In the genomic region with DNA sequence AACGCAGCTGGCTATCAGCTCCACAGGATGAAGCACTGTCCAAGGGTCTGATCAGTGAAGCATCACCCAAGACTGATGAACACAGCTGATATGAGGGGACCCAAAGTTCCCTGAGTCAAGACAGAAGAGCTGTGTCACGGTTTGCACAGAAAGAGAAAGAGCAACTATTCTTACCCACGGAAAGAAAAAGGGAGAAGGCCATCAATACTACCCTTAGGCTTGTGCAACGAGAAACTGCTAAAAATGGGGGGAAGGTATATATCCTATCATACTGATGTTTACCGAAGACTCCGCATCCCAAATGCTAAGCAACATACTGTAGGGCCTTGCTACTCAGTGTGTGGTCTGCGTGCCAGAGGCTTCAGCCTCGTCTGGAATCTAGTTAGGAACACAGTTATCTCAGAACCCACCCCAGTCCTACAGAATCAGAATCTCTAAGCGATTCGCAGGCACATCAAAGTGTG, we compare ENCODE assay signal across 1 cellular context.
TF ChIP-seq lines count a peak whose summit lies in the region.

No MANE protein-coding gene starts in this region.

TF ChIP-seq in K562, 482 proteins besides CTCF, POLR2A, EP300 and RAD21 (continued from another document and continues in another):
- TF ChIP-seq FOXA3 (CRISPR knock-in tag; conservative IDR thresholded peaks at IDR 0.05 in 1 of 2, IDR thresholded peaks at IDR 0.05 in 1 of 2) (0 out of 4 replicates have a peak, but pooled peaks of 1 of the 2 experiments have one; percentile 2), ZNF274 (IDR thresholded peaks at IDR 0.05; ENCODE audit: borderline replicate concordance, low read depth, low read length) (no peak), TEAD4 (IDR thresholded peaks at IDR 0.05; ENCODE audit: low read length) (peak; percentile 33; the same call in 1 of the 2 replicates), TEAD4 (CRISPR knock-in tag; IDR thresholded peaks at IDR 0.05; ENCODE audit: borderline replicate concordance) (no peak), ZNF134 (CRISPR knock-in tag; conservative IDR thresholded peaks at IDR 0.05) (no peak), ZFX (CRISPR knock-in tag; IDR thresholded peaks at IDR 0.05) (no peak), SIN3A (IDR thresholded peaks at IDR 0.05; ENCODE audit: borderline replicate concordance in 2 of 2, control insufficient read depth in 1 of 2, low read depth in 2 of 2, low read length in 2 of 2) (no peak; a peak in 1 of 4 replicates), HMGN3 (IDR thresholded peaks at IDR 0.05; ENCODE audit: borderline replicate concordance, extremely low read depth, insufficient read length, low read depth, low read length) (no peak), EZH2 (IDR thresholded peaks at IDR 0.05; ENCODE audit: borderline replicate concordance, low read depth, low read length) (no peak), ZNF174 (CRISPR knock-in tag; IDR thresholded peaks at IDR 0.05) (no peak), MAFG (tag; conservative IDR thresholded peaks at IDR 0.05) (peak; percentile 70), YBX1 (IDR thresholded peaks at IDR 0.05) (no peak), GATA2 (CRISPR knock-in tag; IDR thresholded peaks at IDR 0.05) (peak; percentile 57; the same call in 1 of the 2 replicates), PTTG1 (tag; IDR thresholded peaks at IDR 0.05; ENCODE audit: low read depth) (no peak), FIP1L1 (IDR thresholded peaks at IDR 0.05; ENCODE audit: low read depth, low read length, poor library complexity, severe bottlenecking) (no peak), KDM1A (IDR thresholded peaks at IDR 0.05) (0 out of 4 replicates have a peak, but pooled peaks of 1 of the 2 experiments have one; percentile 15), IRF2 (CRISPR knock-in tag; IDR thresholded peaks at IDR 0.05) (no peak), ZBTB33 (CRISPR knock-in tag; IDR thresholded peaks at IDR 0.05) (no peak), SRSF7 (optimal IDR thresholded peaks at IDR 0.05; ENCODE audit: low read depth, low read length) (no peak), PHF20 (IDR thresholded peaks at IDR 0.05; ENCODE audit: partially characterized antibody) (no peak), ZNF830 (CRISPR knock-in tag; IDR thresholded peaks at IDR 0.05) (no peak), MAFK (IDR thresholded peaks at IDR 0.05; ENCODE audit: low read length) (peak; percentile 32; the same call in 1 of the 2 replicates), FOXA1 (IDR thresholded peaks at IDR 0.05; ENCODE audit: borderline replicate concordance) (no peak), EGR1 (conservative IDR thresholded peaks at IDR 0.05) (no peak), BHLHE40 (IDR thresholded peaks at IDR 0.05; ENCODE audit: low read length) (no peak), ZNF175 (CRISPR knock-in tag; IDR thresholded peaks at IDR 0.05; ENCODE audit: low read depth) (no peak), ZNF407 (IDR thresholded peaks at IDR 0.05; ENCODE audit: low read depth) (no peak), NR2C2 (CRISPR knock-in tag; IDR thresholded peaks at IDR 0.05) (no peak), NR2C2 (tag; IDR thresholded peaks at IDR 0.05) (no peak), ZNF408 (CRISPR knock-in tag; IDR thresholded peaks at IDR 0.05; ENCODE audit: low read depth) (no peak), ZNF583 (CRISPR knock-in tag; IDR thresholded peaks at IDR 0.05) (no peak), TAL1 (IDR thresholded peaks at IDR 0.05) (no peak), ELF1 (tag; IDR thresholded peaks at IDR 0.05) (no peak), ZNF444 (CRISPR knock-in tag; IDR thresholded peaks at IDR 0.05) (no peak), CBFA2T3 (IDR thresholded peaks at IDR 0.05) (peak; percentile 41; the same call in 1 of the 2 replicates), MYBL2 (IDR thresholded peaks at IDR 0.05; ENCODE audit: low read depth) (no peak), MYBL2 (CRISPR knock-in tag; IDR thresholded peaks at IDR 0.05; ENCODE audit: borderline replicate concordance) (no peak), ZBTB9 (CRISPR knock-in tag; IDR thresholded peaks at IDR 0.05) (no peak), MCM2 (IDR thresholded peaks at IDR 0.05; ENCODE audit: low read depth) (no peak), CHD1 (IDR thresholded peaks at IDR 0.05; ENCODE audit: low read length) (peak; percentile 60)
- TF ChIP-seq, protein P1, sequence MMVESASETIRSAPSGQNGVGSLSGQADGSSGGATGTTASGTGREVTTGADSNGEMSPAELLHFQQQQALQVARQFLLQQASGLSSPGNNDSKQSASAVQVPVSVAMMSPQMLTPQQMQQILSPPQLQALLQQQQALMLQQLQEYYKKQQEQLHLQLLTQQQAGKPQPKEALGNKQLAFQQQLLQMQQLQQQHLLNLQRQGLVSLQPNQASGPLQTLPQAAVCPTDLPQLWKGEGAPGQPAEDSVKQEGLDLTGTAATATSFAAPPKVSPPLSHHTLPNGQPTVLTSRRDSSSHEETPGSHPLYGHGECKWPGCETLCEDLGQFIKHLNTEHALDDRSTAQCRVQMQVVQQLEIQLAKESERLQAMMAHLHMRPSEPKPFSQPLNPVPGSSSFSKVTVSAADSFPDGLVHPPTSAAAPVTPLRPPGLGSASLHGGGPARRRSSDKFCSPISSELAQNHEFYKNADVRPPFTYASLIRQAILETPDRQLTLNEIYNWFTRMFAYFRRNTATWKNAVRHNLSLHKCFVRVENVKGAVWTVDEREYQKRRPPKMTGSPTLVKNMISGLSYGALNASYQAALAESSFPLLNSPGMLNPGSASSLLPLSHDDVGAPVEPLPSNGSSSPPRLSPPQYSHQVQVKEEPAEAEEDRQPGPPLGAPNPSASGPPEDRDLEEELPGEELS (CRISPR knock-in tag; IDR thresholded peaks at IDR 0.05; ENCODE audit: borderline replicate concordance), result 0 out of 2 replicates have a peak, but pooled peaks have one; percentile 8
- TF ChIP-seq, protein P2, sequence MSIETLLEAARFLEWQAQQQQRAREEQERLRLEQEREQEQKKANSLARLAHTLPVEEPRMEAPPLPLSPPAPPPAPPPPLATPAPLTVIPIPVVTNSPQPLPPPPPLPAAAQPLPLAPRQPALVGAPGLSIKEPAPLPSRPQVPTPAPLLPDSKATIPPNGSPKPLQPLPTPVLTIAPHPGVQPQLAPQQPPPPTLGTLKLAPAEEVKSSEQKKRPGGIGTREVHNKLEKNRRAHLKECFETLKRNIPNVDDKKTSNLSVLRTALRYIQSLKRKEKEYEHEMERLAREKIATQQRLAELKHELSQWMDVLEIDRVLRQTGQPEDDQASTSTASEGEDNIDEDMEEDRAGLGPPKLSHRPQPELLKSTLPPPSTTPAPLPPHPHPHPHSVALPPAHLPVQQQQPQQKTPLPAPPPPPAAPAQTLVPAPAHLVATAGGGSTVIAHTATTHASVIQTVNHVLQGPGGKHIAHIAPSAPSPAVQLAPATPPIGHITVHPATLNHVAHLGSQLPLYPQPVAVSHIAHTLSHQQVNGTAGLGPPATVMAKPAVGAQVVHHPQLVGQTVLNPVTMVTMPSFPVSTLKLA (conservative IDR thresholded peaks at IDR 0.05), result no peak
- TF ChIP-seq, protein P3, sequence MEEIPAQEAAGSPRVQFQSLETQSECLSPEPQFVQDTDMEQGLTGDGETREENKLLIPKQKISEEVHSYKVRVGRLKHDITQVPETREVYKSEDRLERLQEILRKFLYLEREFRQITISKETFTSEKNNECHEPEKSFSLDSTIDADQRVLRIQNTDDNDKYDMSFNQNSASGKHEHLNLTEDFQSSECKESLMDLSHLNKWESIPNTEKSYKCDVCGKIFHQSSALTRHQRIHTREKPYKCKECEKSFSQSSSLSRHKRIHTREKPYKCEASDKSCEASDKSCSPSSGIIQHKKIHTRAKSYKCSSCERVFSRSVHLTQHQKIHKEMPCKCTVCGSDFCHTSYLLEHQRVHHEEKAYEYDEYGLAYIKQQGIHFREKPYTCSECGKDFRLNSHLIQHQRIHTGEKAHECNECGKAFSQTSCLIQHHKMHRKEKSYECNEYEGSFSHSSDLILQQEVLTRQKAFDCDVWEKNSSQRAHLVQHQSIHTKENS (CRISPR knock-in tag; IDR thresholded peaks at IDR 0.05), result no peak
- TF ChIP-seq, protein P4, sequence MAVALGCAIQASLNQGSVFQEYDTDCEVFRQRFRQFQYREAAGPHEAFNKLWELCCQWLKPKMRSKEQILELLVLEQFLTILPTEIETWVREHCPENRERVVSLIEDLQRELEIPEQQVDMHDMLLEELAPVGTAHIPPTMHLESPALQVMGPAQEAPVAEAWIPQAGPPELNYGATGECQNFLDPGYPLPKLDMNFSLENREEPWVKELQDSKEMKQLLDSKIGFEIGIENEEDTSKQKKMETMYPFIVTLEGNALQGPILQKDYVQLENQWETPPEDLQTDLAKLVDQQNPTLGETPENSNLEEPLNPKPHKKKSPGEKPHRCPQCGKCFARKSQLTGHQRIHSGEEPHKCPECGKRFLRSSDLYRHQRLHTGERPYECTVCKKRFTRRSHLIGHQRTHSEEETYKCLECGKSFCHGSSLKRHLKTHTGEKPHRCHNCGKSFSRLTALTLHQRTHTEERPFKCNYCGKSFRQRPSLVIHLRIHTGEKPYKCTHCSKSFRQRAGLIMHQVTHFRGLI (CRISPR knock-in tag; IDR thresholded peaks at IDR 0.05), result no peak
- TF ChIP-seq, protein P5, sequence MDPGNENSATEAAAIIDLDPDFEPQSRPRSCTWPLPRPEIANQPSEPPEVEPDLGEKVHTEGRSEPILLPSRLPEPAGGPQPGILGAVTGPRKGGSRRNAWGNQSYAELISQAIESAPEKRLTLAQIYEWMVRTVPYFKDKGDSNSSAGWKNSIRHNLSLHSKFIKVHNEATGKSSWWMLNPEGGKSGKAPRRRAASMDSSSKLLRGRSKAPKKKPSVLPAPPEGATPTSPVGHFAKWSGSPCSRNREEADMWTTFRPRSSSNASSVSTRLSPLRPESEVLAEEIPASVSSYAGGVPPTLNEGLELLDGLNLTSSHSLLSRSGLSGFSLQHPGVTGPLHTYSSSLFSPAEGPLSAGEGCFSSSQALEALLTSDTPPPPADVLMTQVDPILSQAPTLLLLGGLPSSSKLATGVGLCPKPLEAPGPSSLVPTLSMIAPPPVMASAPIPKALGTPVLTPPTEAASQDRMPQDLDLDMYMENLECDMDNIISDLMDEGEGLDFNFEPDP (CRISPR knock-in tag; IDR thresholded peaks at IDR 0.05), result no peak
